Comparison of ENCODE assay signal across 21 cellular contexts in the genomic region with DNA sequence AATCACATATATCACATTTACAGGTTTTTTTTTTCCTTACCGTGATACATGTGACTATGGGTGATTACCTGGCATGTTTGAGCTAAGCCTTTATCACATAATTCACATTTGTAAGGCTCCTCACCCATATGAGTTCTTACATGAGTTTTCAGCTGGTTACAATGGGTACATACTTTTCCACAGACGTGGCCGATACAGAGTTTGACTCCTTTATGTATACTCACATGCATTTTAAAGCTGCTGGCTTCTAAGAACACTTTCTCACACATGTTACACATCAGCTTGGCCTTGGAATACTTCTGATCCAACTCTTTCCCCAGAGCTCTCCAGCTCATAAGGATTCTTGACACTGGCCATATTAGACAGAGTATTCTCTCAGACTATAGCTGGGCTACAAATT.
A peak's percentile ranks its signal among the peaks of the same experiment; 100 is the strongest.
DNase-seq lines count a peak whose midpoint lies in the region; ATAC-seq, FAIRE-seq and TF ChIP-seq lines count a peak whose summit lies in the region.
"Had no signal": no experiment of that assay in that cellular context is flagged by ENCODE, and none has a peak within 500 bp of the region (broad histone marks: within the 10 kb centered on the region; RNA-seq: fewer than 3 reads in every experiment).

No MANE protein-coding gene starts in this region.

- POLR2A ChIA-PET in PC-9 (lab: Charles Lee; ENCODE audit: unreplicated experiment), result no interaction called here

- no TSS peak for BruUV-seq in PC-9 (replicated peaks; lab: Mats Ljungman, UMichigan)

- FAIRE-seq in H54 (lab: Jason Lieb, UNC), result no peak
- FAIRE-seq: GM12892, RCC 7860 had no signal

- H2AFZ ChIP-seq in MM.1S (ENCODE audit: low read length), result no peak overlapping the region
- no peak overlapping the region for H2AFZ ChIP-seq in PC-9
- H2AFZ ChIP-seq: GM23338 had no signal

- H3K36me3 ChIP-seq in adipocyte (ENCODE audit: control insufficient read depth, insufficient read depth, low read length, severe bottlenecking), result no peaks in the 10 kb centered on the region
- no peaks in the 10 kb centered on the region for H3K36me3 ChIP-seq in MM.1S (replicated peaks; ENCODE audit: insufficient read depth, low read length)
- H3K36me3 ChIP-seq in PC-9 (ENCODE audit: low read depth), result no peaks in the 10 kb centered on the region

- H3F3A ChIP-seq in MM.1S (ENCODE audit: insufficient read depth, low read length), result no peaks in the 10 kb centered on the region
- no peaks in the 10 kb centered on the region for H3F3A ChIP-seq in PC-9 (ENCODE audit: insufficient read depth, low read depth)

- TF ChIP-seq CTCF in MM.1S (IDR thresholded peaks at IDR 0.05; ENCODE audit: low read length) (no peak), PC-9 (conservative IDR thresholded peaks at IDR 0.05) (no peak)

- peaks cover 4% of the 10 kb centered on the region for H3K4me1 ChIP-seq in adipocyte (ENCODE audit: control insufficient read depth, insufficient read depth, low read length)
- peaks cover 12% of the 10 kb centered on the region; the same call in 1 of the 2 replicates for H3K4me1 ChIP-seq in MM.1S (ENCODE audit: low read length)
- no peaks in the 10 kb centered on the region for H3K4me1 ChIP-seq in PC-9 (replicated peaks; ENCODE audit: insufficient read depth)

- CTCF ChIA-PET in PC-9 (lab: Charles Lee), result no interaction called here

- no peaks in the 10 kb centered on the region for H3K79me2 ChIP-seq in MM.1S (ENCODE audit: low read length)
- H3K79me2 ChIP-seq in PC-9 (ENCODE audit: low read depth), result no peaks in the 10 kb centered on the region

- H3K27me3 Mint-ChIP-seq in IgD-negative memory B cell, result no peaks in the 10 kb centered on the region
- H3K27me3 Mint-ChIP-seq in stimulated activated memory B cell treated with anti-CD40 and anti-IgM and Interleukin-4, amounts not matched to agents 10 μg/mL and 1 μg/mL and 100 μg/mL, for 72 hours, result no peaks in the 10 kb centered on the region
- H3K27me3 Mint-ChIP-seq: CD4-positive, alpha-beta memory T cell had no signal

- H3K36me3 Mint-ChIP-seq in IgD-negative memory B cell, result no peaks in the 10 kb centered on the region
- no peaks in the 10 kb centered on the region for H3K36me3 Mint-ChIP-seq in stimulated activated memory B cell treated with anti-CD40 and anti-IgM and Interleukin-4, amounts not matched to agents 10 μg/mL and 1 μg/mL and 100 μg/mL, for 72 hours
- H3K36me3 Mint-ChIP-seq: CD4-positive, alpha-beta memory T cell; T-cell had no signal

- H3K9ac ChIP-seq in adipocyte (ENCODE audit: low read length) (no peak overlapping the region), MM.1S (ENCODE audit: low read length) (no peak overlapping the region)

- intact Hi-C loops in PC-9 (cut with micrococcal nuclease; ENCODE audit: unreplicated experiment), result loop anchor here (5.0 to 10.0 kb wide), 2 partner anchors 85 to 602 kb away; no protein-coding TSS in a partner anchor

- H3K9me3 ChIP-seq in adipocyte (ENCODE audit: control insufficient read depth, low read length) (no peaks in the 10 kb centered on the region), MM.1S (replicated peaks; ENCODE audit: insufficient read depth, low read length) (no peaks in the 10 kb centered on the region), PC-9 (ENCODE audit: insufficient read depth, low read depth) (no peaks in the 10 kb centered on the region)

- H3K27ac ChIP-seq in MM.1S (ENCODE audit: low read length), result no peak overlapping the region; the same call in 1 of the 2 replicates
- no peak overlapping the region for H3K27ac ChIP-seq in PC-9
- H3K27ac ChIP-seq: SK-N-MC had no signal

- H3K4me2 ChIP-seq in MM.1S (ENCODE audit: low read depth, low read length), result no peak overlapping the region
- H3K4me2 ChIP-seq in PC-9, result no peak overlapping the region
- H3K4me2 ChIP-seq: GM23338 had no signal

- no peak overlapping the region for H3K4me3 ChIP-seq in adipocyte (ENCODE audit: low read length)
- H3K4me3 ChIP-seq in MM.1S (ENCODE audit: low read length), result no peak overlapping the region
- H3K4me3 ChIP-seq in PC-9, result no peak overlapping the region
- H3K4me3 ChIP-seq: GM23338, SK-N-MC had no signal

- H3K9me3 Mint-ChIP-seq in IgD-negative memory B cell, result peaks cover 0 to 3% (median 0%) of the 10 kb centered on the region in 3 donors
- H3K9me3 Mint-ChIP-seq in stimulated activated memory B cell treated with anti-CD40 and anti-IgM and Interleukin-4, amounts not matched to agents 10 μg/mL and 1 μg/mL and 100 μg/mL, for 72 hours, result no peaks in the 10 kb centered on the region
- H3K9me3 Mint-ChIP-seq: GM23338, T-cell had no signal

- peak overlapping the region in 2 of 3 donors; percentile 25 to 82 for H3K27ac Mint-ChIP-seq in IgD-negative memory B cell
- H3K27ac Mint-ChIP-seq in stimulated activated memory B cell treated with anti-CD40 and anti-IgM and Interleukin-4, amounts not matched to agents 10 μg/mL and 1 μg/mL and 100 μg/mL, for 72 hours, result peak overlapping the region; percentile 66
- H3K27ac Mint-ChIP-seq: CD4-positive, alpha-beta memory T cell; T-cell had no signal

- H3K9me2 ChIP-seq in MM.1S (replicated peaks; ENCODE audit: insufficient read depth, low read length) (no peaks in the 10 kb centered on the region), PC-9 (ENCODE audit: insufficient read depth) (no peaks in the 10 kb centered on the region)

- DNase-seq in adipocyte (ENCODE audit: low read depth) (peak; percentile 3), MM.1S (no peak), H54 (ENCODE audit: insufficient read length, low spot score) (no peak), PC-9 (no peak), NCI-H1417 treated with DMSO at 0.1 percent for 48 hours (lab: John Stamatoyannopoulos, UW) (no peak)
- DNase-seq: Calu3; CD4-positive, alpha-beta memory T cell; DMS79; GF-D8; NCI-H187 treated with DMSO at 0.1 percent for 48 hours; NCI-H748 treated with DMSO at 0.1 percent for 48 hours; Right ventricle myocardium superior; T-cell; T-helper 9 cell had no signal

- TF ChIP-seq POLR2A in H54 (IDR thresholded peaks at IDR 0.05; ENCODE audit: low read depth, low read length), result no peak

- H4K20me1 ChIP-seq in MM.1S (ENCODE audit: insufficient read depth, low read length) (no peaks in the 10 kb centered on the region), PC-9 (ENCODE audit: insufficient read depth) (no peaks in the 10 kb centered on the region)

- H3K4me1 Mint-ChIP-seq in IgD-negative memory B cell, result peaks cover 12 to 20% (median 13%) of the 10 kb centered on the region in 3 donors
- peaks cover 18% of the 10 kb centered on the region for H3K4me1 Mint-ChIP-seq in stimulated activated memory B cell treated with anti-CD40 and anti-IgM and Interleukin-4, amounts not matched to agents 10 μg/mL and 1 μg/mL and 100 μg/mL, for 72 hours

- peaks cover 7% of the 10 kb centered on the region for H3K27me3 ChIP-seq in adipocyte (replicated peaks; ENCODE audit: control insufficient read depth, insufficient read depth, low read length)
- H3K27me3 ChIP-seq in MM.1S (replicated peaks; ENCODE audit: insufficient read depth, low read length), result no peaks in the 10 kb centered on the region
- H3K27me3 ChIP-seq in PC-9 (ENCODE audit: insufficient read depth, low read depth), result no peaks in the 10 kb centered on the region

- ATAC-seq in GM19463 (IDR thresholded peaks at IDR 0.05; ENCODE audit: unreplicated experiment), result peak; percentile 5
- no peak for ATAC-seq in stimulated activated memory B cell treated with anti-CD40 and anti-IgM and Interleukin-4, amounts not matched to agents 10 μg/mL and 1 μg/mL and 100 μg/mL, for 72 hours
- ATAC-seq: T-cell had no signal

- H3K4me3 Mint-ChIP-seq in IgD-negative memory B cell, result no peak overlapping the region
- H3K4me3 Mint-ChIP-seq in stimulated activated memory B cell treated with anti-CD40 and anti-IgM and Interleukin-4, amounts not matched to agents 10 μg/mL and 1 μg/mL and 100 μg/mL, for 72 hours, result no peak overlapping the region
- H3K4me3 Mint-ChIP-seq: CD4-positive, alpha-beta memory T cell; GM23338; T-cell had no signal
